In genomic region chr6:112017169-112017568, GRCh38 we compare ENCODE assay signal across 1 cellular context.
TF ChIP-seq lines count a peak whose summit lies in the region.

No MANE protein-coding gene starts in this region.

TF ChIP-seq in GM12878, 131 proteins besides CTCF, POLR2A, EP300 and RAD21:
- peak in 1 of 2 experiments; percentile 34; a peak in 1 of 3 replicates for TF ChIP-seq EGR1 (IDR thresholded peaks at IDR 0.05; ENCODE audit: borderline replicate concordance in 1 of 2, low read depth in 2 of 2, low read length in 2 of 2)
- TF ChIP-seq GABPA (IDR thresholded peaks at IDR 0.05; ENCODE audit: low read depth) = no peak
- TF ChIP-seq ATF7 (IDR thresholded peaks at IDR 0.05; ENCODE audit: low read depth) = no peak
- peak; percentile 80 for TF ChIP-seq CREM (IDR thresholded peaks at IDR 0.05; ENCODE audit: low read depth)
- peak; percentile 42 for TF ChIP-seq JUNB (IDR thresholded peaks at IDR 0.05)
- no peak for TF ChIP-seq ZNF384 (IDR thresholded peaks at IDR 0.05; ENCODE audit: borderline replicate concordance, low read depth, low read length)
- peak; percentile 27; the same call in 1 of the 2 replicates for TF ChIP-seq RUNX3 (IDR thresholded peaks at IDR 0.05; ENCODE audit: low read length)
- TF ChIP-seq CREB1 (IDR thresholded peaks at IDR 0.05; ENCODE audit: low read depth) = peak; percentile 84
